1 cellular context compared by ENCODE assay signal in genomic region chr1:26913754-26914619, GRCh38.
TF ChIP-seq lines count a peak whose summit lies in the region.

Gene NR0B2, minus strand, starts transcription at chr1:26913975. Its CDS starts 35 bp downstream, at chr1:26913940.

TF ChIP-seq in K562, 482 proteins besides CTCF, POLR2A, EP300 and RAD21 (continued from another document and continues in another):
- TF ChIP-seq TRIM24 (IDR thresholded peaks at IDR 0.05), result peak in 1 of 2 experiments; percentile 9; a peak in 1 of 4 replicates
- peak; percentile 44 for TF ChIP-seq CBFA2T2 (conservative IDR thresholded peaks at IDR 0.05)
- TF ChIP-seq SMARCA4 (IDR thresholded peaks at IDR 0.05), result peak; percentile 76
- TF ChIP-seq ESRRA (IDR thresholded peaks at IDR 0.05; ENCODE audit: borderline replicate concordance, low read depth), result peak; percentile 74
- peak; percentile 36; the same call in 1 of the 2 replicates for TF ChIP-seq GABPB1 (CRISPR knock-in tag; IDR thresholded peaks at IDR 0.05)
- TF ChIP-seq ZNF324 (CRISPR knock-in tag; IDR thresholded peaks at IDR 0.05), result 0 out of 2 replicates have a peak, but pooled peaks have one; percentile 6
- TF ChIP-seq, protein P1, sequence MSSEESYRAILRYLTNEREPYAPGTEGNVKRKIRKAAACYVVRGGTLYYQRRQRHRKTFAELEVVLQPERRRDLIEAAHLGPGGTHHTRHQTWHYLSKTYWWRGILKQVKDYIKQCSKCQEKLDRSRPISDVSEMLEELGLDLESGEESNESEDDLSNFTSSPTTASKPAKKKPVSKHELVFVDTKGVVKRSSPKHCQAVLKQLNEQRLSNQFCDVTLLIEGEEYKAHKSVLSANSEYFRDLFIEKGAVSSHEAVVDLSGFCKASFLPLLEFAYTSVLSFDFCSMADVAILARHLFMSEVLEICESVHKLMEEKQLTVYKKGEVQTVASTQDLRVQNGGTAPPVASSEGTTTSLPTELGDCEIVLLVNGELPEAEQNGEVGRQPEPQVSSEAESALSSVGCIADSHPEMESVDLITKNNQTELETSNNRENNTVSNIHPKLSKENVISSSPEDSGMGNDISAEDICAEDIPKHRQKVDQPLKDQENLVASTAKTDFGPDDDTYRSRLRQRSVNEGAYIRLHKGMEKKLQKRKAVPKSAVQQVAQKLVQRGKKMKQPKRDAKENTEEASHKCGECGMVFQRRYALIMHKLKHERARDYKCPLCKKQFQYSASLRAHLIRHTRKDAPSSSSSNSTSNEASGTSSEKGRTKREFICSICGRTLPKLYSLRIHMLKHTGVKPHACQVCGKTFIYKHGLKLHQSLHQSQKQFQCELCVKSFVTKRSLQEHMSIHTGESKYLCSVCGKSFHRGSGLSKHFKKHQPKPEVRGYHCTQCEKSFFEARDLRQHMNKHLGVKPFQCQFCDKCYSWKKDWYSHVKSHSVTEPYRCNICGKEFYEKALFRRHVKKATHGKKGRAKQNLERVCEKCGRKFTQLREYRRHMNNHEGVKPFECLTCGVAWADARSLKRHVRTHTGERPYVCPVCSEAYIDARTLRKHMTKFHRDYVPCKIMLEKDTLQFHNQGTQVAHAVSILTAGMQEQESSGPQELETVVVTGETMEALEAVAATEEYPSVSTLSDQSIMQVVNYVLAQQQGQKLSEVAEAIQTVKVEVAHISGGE (CRISPR knock-in tag; IDR thresholded peaks at IDR 0.05), result peak in 1 of 3 experiments; percentile 55; a peak in 1 of 6 replicates
- TF ChIP-seq MBD2 (IDR thresholded peaks at IDR 0.05; ENCODE audit: borderline replicate concordance, low read depth), result 0 out of 2 replicates have a peak, but pooled peaks have one; percentile 37
- peak; percentile 42; the same call in 1 of the 2 replicates for TF ChIP-seq PTRF (tag; IDR thresholded peaks at IDR 0.05)
- TF ChIP-seq, protein P2, sequence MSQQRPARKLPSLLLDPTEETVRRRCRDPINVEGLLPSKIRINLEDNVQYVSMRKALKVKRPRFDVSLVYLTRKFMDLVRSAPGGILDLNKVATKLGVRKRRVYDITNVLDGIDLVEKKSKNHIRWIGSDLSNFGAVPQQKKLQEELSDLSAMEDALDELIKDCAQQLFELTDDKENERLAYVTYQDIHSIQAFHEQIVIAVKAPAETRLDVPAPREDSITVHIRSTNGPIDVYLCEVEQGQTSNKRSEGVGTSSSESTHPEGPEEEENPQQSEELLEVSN (IDR thresholded peaks at IDR 0.05; ENCODE audit: borderline replicate concordance in 1 of 2, extremely low read depth in 1 of 2, insufficient read depth in 1 of 2, insufficient read length in 1 of 2, low read depth in 1 of 2, low read length in 1 of 2, poor library complexity in 1 of 2, severe bottlenecking in 1 of 2), result peak in 1 of 2 experiments; percentile 33
- peak; percentile 68; the same call in 1 of the 2 replicates for TF ChIP-seq ZNF644 (tag; IDR thresholded peaks at IDR 0.05; ENCODE audit: low read depth)
- no peak; the same call in 1 of the 2 replicates for TF ChIP-seq ZNF239 (CRISPR knock-in tag; IDR thresholded peaks at IDR 0.05)
- TF ChIP-seq THRAP3 (IDR thresholded peaks at IDR 0.05; ENCODE audit: borderline replicate concordance), result no peak
- TF ChIP-seq, protein P3, sequence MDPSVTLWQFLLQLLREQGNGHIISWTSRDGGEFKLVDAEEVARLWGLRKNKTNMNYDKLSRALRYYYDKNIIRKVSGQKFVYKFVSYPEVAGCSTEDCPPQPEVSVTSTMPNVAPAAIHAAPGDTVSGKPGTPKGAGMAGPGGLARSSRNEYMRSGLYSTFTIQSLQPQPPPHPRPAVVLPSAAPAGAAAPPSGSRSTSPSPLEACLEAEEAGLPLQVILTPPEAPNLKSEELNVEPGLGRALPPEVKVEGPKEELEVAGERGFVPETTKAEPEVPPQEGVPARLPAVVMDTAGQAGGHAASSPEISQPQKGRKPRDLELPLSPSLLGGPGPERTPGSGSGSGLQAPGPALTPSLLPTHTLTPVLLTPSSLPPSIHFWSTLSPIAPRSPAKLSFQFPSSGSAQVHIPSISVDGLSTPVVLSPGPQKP (CRISPR knock-in tag; IDR thresholded peaks at IDR 0.05), result no peak
- TF ChIP-seq BCL6 (CRISPR knock-in tag; IDR thresholded peaks at IDR 0.05), result peak; percentile 28; the same call in 1 of the 2 replicates
- TF ChIP-seq DMBX1 (CRISPR knock-in tag; IDR thresholded peaks at IDR 0.05; ENCODE audit: borderline replicate concordance), result peak; percentile 73; the same call in 1 of the 2 replicates
- TF ChIP-seq E2F3 (CRISPR knock-in tag; IDR thresholded peaks at IDR 0.05), result peak; percentile 42; the same call in 1 of the 2 replicates
- no peak for TF ChIP-seq SETDB1 (IDR thresholded peaks at IDR 0.05; ENCODE audit: low read length)
- peak; percentile 58; the same call in 1 of the 2 replicates for TF ChIP-seq ATF4 (CRISPR knock-in tag; IDR thresholded peaks at IDR 0.05)
- peak; percentile 76 for TF ChIP-seq CBFA2T3 (IDR thresholded peaks at IDR 0.05)
- TF ChIP-seq ZBTB7A (IDR thresholded peaks at IDR 0.05; ENCODE audit: borderline replicate concordance, control insufficient read depth, low read depth, low read length), result peak; percentile 65; the same call in 1 of the 2 replicates
- peak; percentile 36; the same call in 1 of the 2 replicates for TF ChIP-seq REST (CRISPR knock-in tag; IDR thresholded peaks at IDR 0.05; ENCODE audit: low read depth)
- TF ChIP-seq RNF2 (IDR thresholded peaks at IDR 0.05), result 0 out of 2 replicates have a peak, but pooled peaks have one; percentile 41
- TF ChIP-seq, protein P4, sequence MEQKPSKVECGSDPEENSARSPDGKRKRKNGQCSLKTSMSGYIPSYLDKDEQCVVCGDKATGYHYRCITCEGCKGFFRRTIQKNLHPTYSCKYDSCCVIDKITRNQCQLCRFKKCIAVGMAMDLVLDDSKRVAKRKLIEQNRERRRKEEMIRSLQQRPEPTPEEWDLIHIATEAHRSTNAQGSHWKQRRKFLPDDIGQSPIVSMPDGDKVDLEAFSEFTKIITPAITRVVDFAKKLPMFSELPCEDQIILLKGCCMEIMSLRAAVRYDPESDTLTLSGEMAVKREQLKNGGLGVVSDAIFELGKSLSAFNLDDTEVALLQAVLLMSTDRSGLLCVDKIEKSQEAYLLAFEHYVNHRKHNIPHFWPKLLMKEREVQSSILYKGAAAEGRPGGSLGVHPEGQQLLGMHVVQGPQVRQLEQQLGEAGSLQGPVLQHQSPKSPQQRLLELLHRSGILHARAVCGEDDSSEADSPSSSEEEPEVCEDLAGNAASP (IDR thresholded peaks at IDR 0.05), result no peak
- TF ChIP-seq, protein P5, sequence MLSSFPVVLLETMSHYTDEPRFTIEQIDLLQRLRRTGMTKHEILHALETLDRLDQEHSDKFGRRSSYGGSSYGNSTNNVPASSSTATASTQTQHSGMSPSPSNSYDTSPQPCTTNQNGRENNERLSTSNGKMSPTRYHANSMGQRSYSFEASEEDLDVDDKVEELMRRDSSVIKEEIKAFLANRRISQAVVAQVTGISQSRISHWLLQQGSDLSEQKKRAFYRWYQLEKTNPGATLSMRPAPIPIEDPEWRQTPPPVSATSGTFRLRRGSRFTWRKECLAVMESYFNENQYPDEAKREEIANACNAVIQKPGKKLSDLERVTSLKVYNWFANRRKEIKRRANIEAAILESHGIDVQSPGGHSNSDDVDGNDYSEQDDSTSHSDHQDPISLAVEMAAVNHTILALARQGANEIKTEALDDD (IDR thresholded peaks at IDR 0.05), result peak; percentile 76; the same call in 1 of the 2 replicates
- no peak for TF ChIP-seq NR1H2 (CRISPR knock-in tag; IDR thresholded peaks at IDR 0.05)
- TF ChIP-seq ZNF384 (IDR thresholded peaks at IDR 0.05; ENCODE audit: low read depth, low read length), result no peak
- no peak for TF ChIP-seq CHCHD3 (CRISPR knock-in tag; IDR thresholded peaks at IDR 0.05)
- no peak for TF ChIP-seq ZNF778 (CRISPR knock-in tag; IDR thresholded peaks at IDR 0.05)
- TF ChIP-seq, protein P6, sequence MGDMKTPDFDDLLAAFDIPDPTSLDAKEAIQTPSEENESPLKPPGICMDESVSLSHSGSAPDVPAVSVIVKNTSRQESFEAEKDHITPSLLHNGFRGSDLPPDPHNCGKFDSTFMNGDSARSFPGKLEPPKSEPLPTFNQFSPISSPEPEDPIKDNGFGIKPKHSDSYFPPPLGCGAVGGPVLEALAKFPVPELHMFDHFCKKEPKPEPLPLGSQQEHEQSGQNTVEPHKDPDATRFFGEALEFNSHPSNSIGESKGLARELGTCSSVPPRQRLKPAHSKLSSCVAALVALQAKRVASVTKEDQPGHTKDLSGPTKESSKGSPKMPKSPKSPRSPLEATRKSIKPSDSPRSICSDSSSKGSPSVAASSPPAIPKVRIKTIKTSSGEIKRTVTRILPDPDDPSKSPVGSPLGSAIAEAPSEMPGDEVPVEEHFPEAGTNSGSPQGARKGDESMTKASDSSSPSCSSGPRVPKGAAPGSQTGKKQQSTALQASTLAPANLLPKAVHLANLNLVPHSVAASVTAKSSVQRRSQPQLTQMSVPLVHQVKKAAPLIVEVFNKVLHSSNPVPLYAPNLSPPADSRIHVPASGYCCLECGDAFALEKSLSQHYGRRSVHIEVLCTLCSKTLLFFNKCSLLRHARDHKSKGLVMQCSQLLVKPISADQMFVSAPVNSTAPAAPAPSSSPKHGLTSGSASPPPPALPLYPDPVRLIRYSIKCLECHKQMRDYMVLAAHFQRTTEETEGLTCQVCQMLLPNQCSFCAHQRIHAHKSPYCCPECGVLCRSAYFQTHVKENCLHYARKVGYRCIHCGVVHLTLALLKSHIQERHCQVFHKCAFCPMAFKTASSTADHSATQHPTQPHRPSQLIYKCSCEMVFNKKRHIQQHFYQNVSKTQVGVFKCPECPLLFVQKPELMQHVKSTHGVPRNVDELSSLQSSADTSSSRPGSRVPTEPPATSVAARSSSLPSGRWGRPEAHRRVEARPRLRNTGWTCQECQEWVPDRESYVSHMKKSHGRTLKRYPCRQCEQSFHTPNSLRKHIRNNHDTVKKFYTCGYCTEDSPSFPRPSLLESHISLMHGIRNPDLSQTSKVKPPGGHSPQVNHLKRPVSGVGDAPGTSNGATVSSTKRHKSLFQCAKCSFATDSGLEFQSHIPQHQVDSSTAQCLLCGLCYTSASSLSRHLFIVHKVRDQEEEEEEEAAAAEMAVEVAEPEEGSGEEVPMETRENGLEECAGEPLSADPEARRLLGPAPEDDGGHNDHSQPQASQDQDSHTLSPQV (IDR thresholded peaks at IDR 0.05), result peak; percentile 94
- TF ChIP-seq, protein P7, sequence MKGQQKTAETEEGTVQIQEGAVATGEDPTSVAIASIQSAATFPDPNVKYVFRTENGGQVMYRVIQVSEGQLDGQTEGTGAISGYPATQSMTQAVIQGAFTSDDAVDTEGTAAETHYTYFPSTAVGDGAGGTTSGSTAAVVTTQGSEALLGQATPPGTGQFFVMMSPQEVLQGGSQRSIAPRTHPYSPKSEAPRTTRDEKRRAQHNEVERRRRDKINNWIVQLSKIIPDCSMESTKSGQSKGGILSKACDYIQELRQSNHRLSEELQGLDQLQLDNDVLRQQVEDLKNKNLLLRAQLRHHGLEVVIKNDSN (CRISPR knock-in tag; IDR thresholded peaks at IDR 0.05), result peak; percentile 36; the same call in 1 of the 2 replicates
- peak; percentile 63; the same call in 1 of the 2 replicates for TF ChIP-seq SMAD4 (CRISPR knock-in tag; conservative IDR thresholded peaks at IDR 0.05)
- peak; percentile 63 for TF ChIP-seq EP400 (IDR thresholded peaks at IDR 0.05)
